ENCODE assay signal across 7 cellular contexts in genomic region chr20:35146299-35146921, GRCh38.
DNase-seq lines count a peak whose midpoint lies in the region; ATAC-seq and TF ChIP-seq lines count a peak whose summit lies in the region.

No MANE protein-coding gene starts in this region.

- peak; percentile 8 for ATAC-seq in HG02678 (IDR thresholded peaks at IDR 0.05; ENCODE audit: unreplicated experiment)

- no peaks in the 10 kb centered on the region for H3K9me3 ChIP-seq in SU-DHL-6 (ENCODE audit: insufficient read depth, low read length)
- no peaks in the 10 kb centered on the region for H3K9me3 ChIP-seq in endocrine pancreas (ENCODE audit: control insufficient read depth, low read length)
- H3K9me3 ChIP-seq in muscle layer of duodenum (ENCODE audit: control insufficient read depth in 1 of 2, low read length in 2 of 2): no peaks in the 10 kb centered on the region

- peak; percentile 78 for DNase-seq in ELR (ENCODE audit: low read depth)
- no peak for DNase-seq in GOT3 (lab: John Stamatoyannopoulos, UW)
- no peak for DNase-seq in retina

- H3K36me3 ChIP-seq in SU-DHL-6 (ENCODE audit: low read length) (peaks cover 2% of the 10 kb centered on the region; the same call in 1 of the 2 replicates), endocrine pancreas (ENCODE audit: control insufficient read depth, insufficient read depth, low read length) (no peaks in the 10 kb centered on the region), muscle layer of duodenum (ENCODE audit: control insufficient read depth in 1 of 2, insufficient read depth in 2 of 2, low read length in 2 of 2) (peaks cover 9 to 19% of the 10 kb centered on the region in 2 donors)

- H3K4me3 ChIP-seq in SU-DHL-6 (ENCODE audit: insufficient read depth, low read length, poor library complexity, severe bottlenecking): peak overlapping the region; percentile 66
- peak overlapping the region; percentile 57 for H3K4me3 ChIP-seq in endocrine pancreas (ENCODE audit: control insufficient read depth, insufficient read depth, low read length)
- peak overlapping the region; percentile 73 to 83 for H3K4me3 ChIP-seq in muscle layer of duodenum (ENCODE audit: low read depth in 1 of 2, low read length in 2 of 2)

- no peaks in the 10 kb centered on the region for H3K9me2 ChIP-seq in SU-DHL-6 (replicated peaks; ENCODE audit: insufficient read depth, low read length)

- no peaks in the 10 kb centered on the region for H4K20me1 ChIP-seq in SU-DHL-6 (ENCODE audit: low read depth, low read length)

- H3K27ac ChIP-seq in SU-DHL-6 (ENCODE audit: low read depth, low read length) (0 out of 2 replicates have a peak overlapping the region, but pooled peaks have one; percentile 6), muscle layer of duodenum (ENCODE audit: low read length) (peak overlapping the region; percentile 77)

- H3K79me2 ChIP-seq in SU-DHL-6 (ENCODE audit: insufficient read depth, low read length): peaks cover 7% of the 10 kb centered on the region; the same call in 1 of the 2 replicates

- H3K4me2 ChIP-seq in SU-DHL-6 (ENCODE audit: low read depth, low read length, poor library complexity, severe bottlenecking): peak overlapping the region; percentile 91

- no peak for TF ChIP-seq CTCF in SU-DHL-6 (IDR thresholded peaks at IDR 0.05; ENCODE audit: insufficient read depth, low read length, poor library complexity, severe bottlenecking)

- no peaks in the 10 kb centered on the region for H3K4me1 ChIP-seq in endocrine pancreas (ENCODE audit: control insufficient read depth, insufficient read depth, low read length)
- peaks cover 7 to 11% of the 10 kb centered on the region in 2 donors for H3K4me1 ChIP-seq in muscle layer of duodenum (ENCODE audit: control insufficient read depth in 1 of 2, insufficient read depth in 2 of 2, low read length in 2 of 2)

- H3K27me3 ChIP-seq in SU-DHL-6 (ENCODE audit: low read length): no peaks in the 10 kb centered on the region
- no peaks in the 10 kb centered on the region for H3K27me3 ChIP-seq in endocrine pancreas (ENCODE audit: control insufficient read depth, insufficient read depth, low read length)
- no peaks in the 10 kb centered on the region for H3K27me3 ChIP-seq in muscle layer of duodenum (ENCODE audit: low read depth, low read length)

- H3F3A ChIP-seq in SU-DHL-6 (ENCODE audit: insufficient read depth): peaks cover 10% of the 10 kb centered on the region

- H2AFZ ChIP-seq in SU-DHL-6 (ENCODE audit: low read depth, low read length, severe bottlenecking): peak overlapping the region; percentile 84

- peak overlapping the region; percentile 72 for H3K9ac ChIP-seq in SU-DHL-6 (ENCODE audit: low read length)
- H3K9ac ChIP-seq in endocrine pancreas (ENCODE audit: control insufficient read depth, insufficient read depth, low read length): peak overlapping the region; percentile 72
